Comparison of ENCODE assay signal across 2 cellular contexts in genomic region chr6:44653761-44654218, GRCh38.
TF ChIP-seq lines count a peak whose summit lies in the region.

No MANE protein-coding gene starts in this region.

TF ChIP-seq in HEK293, 187 proteins besides CTCF, POLR2A, EP300 and RAD21 (continues in another document):
- 0 out of 2 replicates have a peak, but pooled peaks have one; percentile 34 for TF ChIP-seq ZNF449 (tag by site-specific recombination; IDR thresholded peaks at IDR 0.05)
- TF ChIP-seq ZIC2 (tag by site-specific recombination; IDR thresholded peaks at IDR 0.05) = peak; percentile 65
- no peak for TF ChIP-seq ZNF18 (tag by site-specific recombination; IDR thresholded peaks at IDR 0.05)
- peak; percentile 50; the same call in 1 of the 2 replicates for TF ChIP-seq ZBTB8A (tag by site-specific recombination; IDR thresholded peaks at IDR 0.05)
- no peak for TF ChIP-seq BCL6B (tag by site-specific recombination; IDR thresholded peaks at IDR 0.05)
- no peak for TF ChIP-seq ZNF174 (tag by site-specific recombination; IDR thresholded peaks at IDR 0.05)
- TF ChIP-seq ZFP69B (tag by site-specific recombination; IDR thresholded peaks at IDR 0.05) = no peak
- TF ChIP-seq PRDM6 (tag by site-specific recombination; IDR thresholded peaks at IDR 0.05) = peak; percentile 65
- TF ChIP-seq HIC1 (tag by site-specific recombination; IDR thresholded peaks at IDR 0.05) = no peak
- TF ChIP-seq ZNF654 (tag by site-specific recombination; IDR thresholded peaks at IDR 0.05; ENCODE audit: low read depth) = no peak
- TF ChIP-seq PRDM4 (tag by site-specific recombination; IDR thresholded peaks at IDR 0.05) = peak; percentile 66; the same call in 1 of the 2 replicates
- peak; percentile 48; the same call in 1 of the 2 replicates for TF ChIP-seq TCF7L2 (IDR thresholded peaks at IDR 0.05; ENCODE audit: borderline replicate concordance, low read depth, low read length)
- TF ChIP-seq WT1 (tag by site-specific recombination; IDR thresholded peaks at IDR 0.05) = peak; percentile 61; the same call in 1 of the 2 replicates
- TF ChIP-seq ZNF843 (tag by site-specific recombination; IDR thresholded peaks at IDR 0.05) = 0 out of 2 replicates have a peak, but pooled peaks have one; percentile 34
- no peak for TF ChIP-seq ZNF2 (tag by site-specific recombination; IDR thresholded peaks at IDR 0.05)
- no peak for TF ChIP-seq ZNF596 (tag by site-specific recombination; IDR thresholded peaks at IDR 0.05)

TF ChIP-seq in endothelial cell of umbilical vein, 7 proteins besides CTCF, POLR2A, EP300 and RAD21 (continued from another document):
- TF ChIP-seq POLR2AphosphoS5 (IDR thresholded peaks at IDR 0.05; ENCODE audit: insufficient read depth, low read depth, low read length) = no peak
TF ChIP-seq in endothelial cell of umbilical vein: peak in this region for 0.
